Comparison of ENCODE assay signal across 13 cellular contexts in the genomic region with DNA sequence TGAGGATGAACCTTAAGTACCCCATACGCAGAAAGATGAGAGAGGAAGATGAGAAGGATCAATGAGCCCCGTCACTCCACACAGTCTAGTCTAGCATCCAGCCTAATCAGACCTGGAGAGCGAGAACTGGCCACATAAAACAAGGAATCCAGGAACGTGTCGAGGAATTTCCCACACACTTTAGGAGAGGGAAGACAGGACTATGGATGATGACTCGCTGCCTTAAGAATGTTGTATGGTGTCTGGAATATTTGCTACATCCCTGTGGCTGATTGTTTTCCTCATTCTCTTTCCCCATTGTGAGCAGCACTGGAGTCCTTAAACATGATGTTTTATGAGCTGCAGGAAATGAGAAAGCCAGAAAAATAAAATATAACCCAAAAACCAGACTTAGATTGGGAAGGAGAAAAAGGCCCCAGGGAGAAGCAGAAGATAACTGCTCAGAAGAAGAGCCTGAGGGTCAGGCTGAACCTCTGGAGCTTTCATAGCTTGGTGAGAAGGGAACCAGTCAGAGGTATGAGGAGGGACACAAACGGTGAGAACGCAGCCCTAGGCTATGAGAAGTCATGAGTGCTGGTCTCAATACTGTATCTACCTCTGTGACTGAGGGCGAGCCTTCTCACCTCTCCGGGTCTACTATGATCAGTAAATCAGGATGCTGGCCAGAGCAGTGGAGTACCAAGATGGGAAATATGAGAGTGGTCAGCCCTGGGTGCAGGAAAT.
DNase-seq lines count a peak whose midpoint lies in the region; ATAC-seq and TF ChIP-seq lines count a peak whose summit lies in the region.
"Had no signal": no experiment of that assay in that cellular context is flagged by ENCODE, and none has a peak within 500 bp of the region (broad histone marks: within the 10 kb centered on the region; RNA-seq: fewer than 3 reads in every experiment).

No MANE protein-coding gene starts in this region.

- H3K9me1 ChIP-seq in IMR-90 (ENCODE audit: insufficient read depth, low read length): peaks cover 9% of the 10 kb centered on the region

- H3K14ac ChIP-seq in IMR-90 (replicated peaks; ENCODE audit: low read depth, low read length): peak overlapping the region; percentile 49

- H3K23ac ChIP-seq in IMR-90 (ENCODE audit: low read depth, low read length): peak overlapping the region; percentile 32

- peak overlapping the region; percentile 91 for H2BK120ac ChIP-seq in IMR-90 (ENCODE audit: low read depth, low read length)

- TF ChIP-seq CTCF in AG10803 (conservative IDR thresholded peaks at IDR 0.05; ENCODE audit: low read length) (no peak), IMR-90 (conservative IDR thresholded peaks at IDR 0.05; ENCODE audit: low read depth, low read length) (no peak), cardiac fibroblast (IDR thresholded peaks at IDR 0.05; ENCODE audit: low read depth, low read length) (no peak), right atrium auricular region (IDR thresholded peaks at IDR 0.05) (no peak)

- CTCF ChIA-PET in IMR-90 (lab: Yijun Ruan, JAX): interaction anchor here (0.7 to 1.8 kb wide), 3 partner anchors 48 to 1055 kb away, joined by 3 to 4 read pairs (median 4); no protein-coding TSS in a partner anchor

- no peaks in the 10 kb centered on the region for H3K79me1 ChIP-seq in IMR-90 (ENCODE audit: low read depth in 1 of 2, low read length in 2 of 2)

- peak overlapping the region; percentile 71; the same call in 2 of the 3 replicates for H2BK15ac ChIP-seq in IMR-90 (ENCODE audit: low read depth, low read length)

- peak overlapping the region; percentile 67; the same call in 1 of the 2 replicates for H3K56ac ChIP-seq in IMR-90 (ENCODE audit: extremely low read depth, insufficient read depth, low read length)

- peak overlapping the region; percentile 85 for H3K4ac ChIP-seq in IMR-90 (ENCODE audit: low read depth, low read length)

- no peaks in the 10 kb centered on the region for H3K9me3 ChIP-seq in IMR-90 (ENCODE audit: control insufficient read depth, insufficient read depth, low read length)
- no peaks in the 10 kb centered on the region for H3K9me3 ChIP-seq in right atrium auricular region
- H3K9me3 ChIP-seq: uterus had no signal

- BruUV-seq in IMR-90 (replicated peaks; lab: Mats Ljungman, UMichigan): no TSS peak

- H4K20me1 ChIP-seq in IMR-90 (ENCODE audit: insufficient read depth, low read length): no peaks in the 10 kb centered on the region

- POLR2A ChIA-PET in IMR-90 (lab: Charles Lee; ENCODE audit: unreplicated experiment): no interaction called here

- H4K5ac ChIP-seq in IMR-90 (ENCODE audit: low read depth, low read length): peak overlapping the region; percentile 40

- H3K27ac ChIP-seq in IMR-90 (ENCODE audit: insufficient read depth, low read length): peak overlapping the region; percentile 40; the same call in 1 of the 2 replicates
- H3K27ac ChIP-seq in right atrium auricular region: no peak overlapping the region
- H3K27ac ChIP-seq: C4-2B, uterus had no signal

- no peak overlapping the region for H2AK9ac ChIP-seq in IMR-90 (replicated peaks; ENCODE audit: low read depth, low read length, poor library complexity)

- in situ Hi-C loops in IMR-90 (cut with MboI; ENCODE audit: low sequenced_read_pairs): no loop called here

- intact Hi-C loops in IMR-90 (cut with micrococcal nuclease): loop anchor here (10.0 kb wide), 2 partner anchors 381 to 651 kb away; no protein-coding TSS in a partner anchor

- TF ChIP-seq RAD21 in IMR-90 (IDR thresholded peaks at IDR 0.05; ENCODE audit: low read length): no peak

- dilution Hi-C loops in IMR-90 (cut with HindIII; ENCODE audit: low sequenced_read_pairs, unreplicated experiment): no loop called here

- no peak overlapping the region; the same call in 1 of the 2 replicates for H3K4me3 ChIP-seq in AG10803 (ENCODE audit: low read length)
- H3K4me3 ChIP-seq in IMR-90 (ENCODE audit: insufficient read depth, low read depth, low read length): no peak overlapping the region
- no peak overlapping the region for H3K4me3 ChIP-seq in cardiac fibroblast (replicated peaks in 1 of 2; ENCODE audit: low read depth in 2 of 2, low read length in 2 of 2)
- H3K4me3 ChIP-seq in right atrium auricular region: no peak overlapping the region
- H3K4me3 ChIP-seq: uterus had no signal

- no peak for TF ChIP-seq POLR2A in IMR-90 (IDR thresholded peaks at IDR 0.05; ENCODE audit: low read depth, low read length)

- no peaks in the 10 kb centered on the region for H3K36me3 ChIP-seq in IMR-90 (ENCODE audit: control insufficient read depth, insufficient read depth, low read length)
- H3K36me3 ChIP-seq in right atrium auricular region: no peaks in the 10 kb centered on the region
- H3K36me3 ChIP-seq: uterus had no signal

- H2BK20ac ChIP-seq in IMR-90 (ENCODE audit: low read depth, low read length): peak overlapping the region; percentile 94

- H2AK5ac ChIP-seq in IMR-90 (ENCODE audit: low read depth, low read length): peak overlapping the region; percentile 60; the same call in 1 of the 2 replicates

- 90% methylated on average over 2 of the region's 10 CpGs; no CpG with 5 or more reads in 1 of the 2 experiments for WGBS in IMR-90 (ENCODE audit: extremely low coverage in 2 of 2, insufficient read length in 1 of 2), 2 experiments

- DNase-seq in AG10803 (ENCODE audit: low read depth): peak; percentile 93
- DNase-seq in IMR-90: peak; percentile 88
- DNase-seq in cardiac fibroblast (ENCODE audit: low read depth in 2 of 2): peak; percentile 75 to 81
- peak; percentile 95 for DNase-seq in kidney tubule cell (ENCODE audit: low spot score)
- DNase-seq in right atrium auricular region (ENCODE audit: low spot score): no peak
- DNase-seq in DMS53 (lab: John Stamatoyannopoulos, UW): no peak
- DNase-seq: activated naive CD8-positive, alpha-beta T cell treated with anti-CD3 and anti-CD28 coated beads for 36 hours; NCI-H2029 treated with DMSO at 0.1 percent for 48 hours; T1000; uterus had no signal

- peak overlapping the region; percentile 82 for H4K91ac ChIP-seq in IMR-90 (ENCODE audit: insufficient read depth, low read depth, low read length)

- H3K9ac ChIP-seq in IMR-90 (ENCODE audit: low read depth, low read length): no peak overlapping the region

- H3K4me1 ChIP-seq in IMR-90 (ENCODE audit: control insufficient read depth, insufficient read depth, low read length): peaks cover 14% of the 10 kb centered on the region
- H3K4me1 ChIP-seq in right atrium auricular region: peaks cover 0 to 4% of the 10 kb centered on the region in 2 donors
- H3K4me1 ChIP-seq: uterus had no signal

- peak overlapping the region; percentile 11 for H2AFZ ChIP-seq in IMR-90 (replicated peaks; ENCODE audit: low read length, poor library complexity)

- H3K27me3 ChIP-seq in IMR-90 (ENCODE audit: control insufficient read depth, insufficient read depth, low read length) (peaks cover 6% of the 10 kb centered on the region; the same call in 1 of the 2 replicates), right atrium auricular region (no peaks in the 10 kb centered on the region)
- H3K27me3 ChIP-seq: uterus had no signal

- ATAC-seq in IMR-90 (ENCODE audit: low read depth) (peak; percentile 86), GM19395 (IDR thresholded peaks at IDR 0.05; ENCODE audit: unreplicated experiment) (no peak), GM18520 (IDR thresholded peaks at IDR 0.05; ENCODE audit: unreplicated experiment) (no peak)

- H2BK5ac ChIP-seq in IMR-90 (ENCODE audit: low read depth, low read length, poor library complexity, severe bottlenecking): peak overlapping the region; percentile 20

- H3K18ac ChIP-seq in IMR-90 (ENCODE audit: low read depth, low read length): peak overlapping the region; percentile 56

- H3K4me2 ChIP-seq in IMR-90 (ENCODE audit: low read depth, low read length): no peak overlapping the region

- H4K8ac ChIP-seq in IMR-90 (ENCODE audit: low read depth in 2 of 2, low read length in 2 of 2): peak overlapping the region; percentile 28 to 75; a peak in 2 of 4 replicates

TF ChIP-seq in IMR-90, 13 proteins besides CTCF, POLR2A, EP300 and RAD21:
- no peak for TF ChIP-seq CEBPB (IDR thresholded peaks at IDR 0.05; ENCODE audit: low read depth, low read length)
- TF ChIP-seq, protein P1, sequence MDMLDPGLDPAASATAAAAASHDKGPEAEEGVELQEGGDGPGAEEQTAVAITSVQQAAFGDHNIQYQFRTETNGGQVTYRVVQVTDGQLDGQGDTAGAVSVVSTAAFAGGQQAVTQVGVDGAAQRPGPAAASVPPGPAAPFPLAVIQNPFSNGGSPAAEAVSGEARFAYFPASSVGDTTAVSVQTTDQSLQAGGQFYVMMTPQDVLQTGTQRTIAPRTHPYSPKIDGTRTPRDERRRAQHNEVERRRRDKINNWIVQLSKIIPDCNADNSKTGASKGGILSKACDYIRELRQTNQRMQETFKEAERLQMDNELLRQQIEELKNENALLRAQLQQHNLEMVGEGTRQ (IDR thresholded peaks at IDR 0.05; ENCODE audit: low read depth, low read length): no peak
- no peak for TF ChIP-seq NFE2L2 (IDR thresholded peaks at IDR 0.05; ENCODE audit: low read depth, low read length)
- TF ChIP-seq MXI1 (IDR thresholded peaks at IDR 0.05; ENCODE audit: borderline replicate concordance, low read depth, low read length): no peak
- TF ChIP-seq MAFK (IDR thresholded peaks at IDR 0.05; ENCODE audit: low read depth, low read length): no peak
- no peak for TF ChIP-seq SMC3 (IDR thresholded peaks at IDR 0.05; ENCODE audit: low read depth, low read length)
- peak; percentile 67; the same call in 1 of the 2 replicates for TF ChIP-seq BHLHE40 (IDR thresholded peaks at IDR 0.05; ENCODE audit: low read depth, low read length)
- TF ChIP-seq, protein P2, sequence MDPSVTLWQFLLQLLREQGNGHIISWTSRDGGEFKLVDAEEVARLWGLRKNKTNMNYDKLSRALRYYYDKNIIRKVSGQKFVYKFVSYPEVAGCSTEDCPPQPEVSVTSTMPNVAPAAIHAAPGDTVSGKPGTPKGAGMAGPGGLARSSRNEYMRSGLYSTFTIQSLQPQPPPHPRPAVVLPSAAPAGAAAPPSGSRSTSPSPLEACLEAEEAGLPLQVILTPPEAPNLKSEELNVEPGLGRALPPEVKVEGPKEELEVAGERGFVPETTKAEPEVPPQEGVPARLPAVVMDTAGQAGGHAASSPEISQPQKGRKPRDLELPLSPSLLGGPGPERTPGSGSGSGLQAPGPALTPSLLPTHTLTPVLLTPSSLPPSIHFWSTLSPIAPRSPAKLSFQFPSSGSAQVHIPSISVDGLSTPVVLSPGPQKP (IDR thresholded peaks at IDR 0.05; ENCODE audit: borderline replicate concordance, low read depth, low read length): no peak
- no peak for TF ChIP-seq CHD1 (IDR thresholded peaks at IDR 0.05; ENCODE audit: low read depth, low read length)

Comparison
In these comparisons a context has a peak if more than half of its experiments do, and no peak if none do; other contexts are left out.
1. DNase-seq: peak in AG10803 (single experiment), IMR-90 (single experiment), cardiac fibroblast (2 of 2) and kidney tubule cell (single experiment); none in right atrium auricular region (single experiment) and DMS53 (single experiment).